Comparison of ENCODE assay signal across 14 cellular contexts in genomic region chr1:185973645-185974044, GRCh38.
DNase-seq lines count a peak whose midpoint lies in the region; TF ChIP-seq lines count a peak whose summit lies in the region.
"Had no signal": no experiment of that assay in that cellular context is flagged by ENCODE, and none has a peak within 500 bp of the region (broad histone marks: within the 10 kb centered on the region; RNA-seq: fewer than 3 reads in every experiment).

No MANE protein-coding gene starts in this region.

- H3K36me3 ChIP-seq in KMS-11 (ENCODE audit: insufficient read depth), result no peaks in the 10 kb centered on the region
- H3K36me3 ChIP-seq: BLaER1 had no signal

- H3K4me1 ChIP-seq in KMS-11 (ENCODE audit: low read depth, poor library complexity, severe bottlenecking), result peaks cover 42% of the 10 kb centered on the region
- H3K4me1 ChIP-seq: body of pancreas had no signal

- no peak overlapping the region for H3K27ac Mint-ChIP-seq in nephron progenitor cell
- no peak overlapping the region for H3K27ac Mint-ChIP-seq in activated T-helper 2 cell treated with anti-CD3 and anti-CD28 coated beads, Interferon-gamma antibody, Interleukin-2, Interleukin-4, amounts not matched to agents 10 μg/mL and 5 μg/mL and 100 μg/mL, durations not matched to agents 14 hours and 24 hours and 36 hours
- H3K27ac Mint-ChIP-seq: naive B cell, type B pancreatic cell had no signal

- H3K4me2 ChIP-seq in KMS-11, result peak overlapping the region; percentile 43
- H3K4me2 ChIP-seq: BLaER1 had no signal

- no peak for TF ChIP-seq CTCF in AG09309 (IDR thresholded peaks at IDR 0.05; ENCODE audit: control insufficient read depth, insufficient read depth, low read depth, low read length, missing control alignments)
- no peak for TF ChIP-seq CTCF in KMS-11 (conservative IDR thresholded peaks at IDR 0.05; ENCODE audit: low read depth, low read length)
- no peak for TF ChIP-seq CTCF in astrocyte of the spinal cord (IDR thresholded peaks at IDR 0.05; ENCODE audit: low read depth, low read length)
- no peak for TF ChIP-seq CTCF in nephron progenitor cell (IDR thresholded peaks at IDR 0.05)

- no peak overlapping the region for H2AFZ ChIP-seq in KMS-11 (ENCODE audit: low read depth)

- H3K27me3 Mint-ChIP-seq in nephron progenitor cell (ENCODE audit: low read depth, poor library complexity), result no peaks in the 10 kb centered on the region
- peaks cover 5% of the 10 kb centered on the region for H3K27me3 Mint-ChIP-seq in activated T-helper 2 cell treated with anti-CD3 and anti-CD28 coated beads, Interferon-gamma antibody, Interleukin-2, Interleukin-4, amounts not matched to agents 10 μg/mL and 5 μg/mL and 100 μg/mL, durations not matched to agents 14 hours and 24 hours and 36 hours (ENCODE audit: low read depth)
- H3K27me3 Mint-ChIP-seq: type B pancreatic cell had no signal

- in situ Hi-C loops in astrocyte of the spinal cord (cut with HindIII; ENCODE audit: low sequenced_read_pairs), result no loop called here

- H3K36me3 Mint-ChIP-seq in nephron progenitor cell (ENCODE audit: low read depth), result peaks cover 49% of the 10 kb centered on the region
- H3K36me3 Mint-ChIP-seq in activated T-helper 2 cell treated with anti-CD3 and anti-CD28 coated beads, Interferon-gamma antibody, Interleukin-2, Interleukin-4, amounts not matched to agents 10 μg/mL and 5 μg/mL and 100 μg/mL, durations not matched to agents 14 hours and 24 hours and 36 hours (ENCODE audit: low read depth), result no peaks in the 10 kb centered on the region
- H3K36me3 Mint-ChIP-seq: naive B cell, type B pancreatic cell had no signal

- peak; percentile 92 for DNase-seq in AG09309 (ENCODE audit: low read depth)
- peak; percentile 98 for DNase-seq in astrocyte of the spinal cord (ENCODE audit: low read depth, low spot score)
- peak; percentile 93 for DNase-seq in kidney glomerular epithelial cell (lab: John Stamatoyannopoulos, UW)
- no peak for DNase-seq in nephron progenitor cell
- no peak for DNase-seq in anterior cingulate cortex (lab: John Stamatoyannopoulos, UW)
- no peak for DNase-seq in SKM-1 (lab: John Stamatoyannopoulos, UW; ENCODE audit: unreplicated experiment)
- DNase-seq in activated T-helper 2 cell treated with anti-CD3 and anti-CD28 coated beads, Interferon-gamma antibody, Interleukin-2, Interleukin-4, amounts not matched to agents 10 μg/mL and 5 μg/mL and 100 μg/mL, durations not matched to agents 14 hours and 24 hours and 36 hours (ENCODE audit: low spot score), result no peak
- DNase-seq: body of pancreas, erythroblast, naive B cell had no signal

- no peaks in the 10 kb centered on the region for H3K9me3 Mint-ChIP-seq in nephron progenitor cell
- no peaks in the 10 kb centered on the region for H3K9me3 Mint-ChIP-seq in activated T-helper 2 cell treated with anti-CD3 and anti-CD28 coated beads, Interferon-gamma antibody, Interleukin-2, Interleukin-4, amounts not matched to agents 10 μg/mL and 5 μg/mL and 100 μg/mL, durations not matched to agents 14 hours and 24 hours and 36 hours
- H3K9me3 Mint-ChIP-seq: naive B cell, type B pancreatic cell had no signal

- H4K20me1 ChIP-seq in KMS-11 (ENCODE audit: insufficient read depth), result no peaks in the 10 kb centered on the region
- H4K20me1 ChIP-seq: BLaER1 had no signal

- no peak overlapping the region for H3K27ac ChIP-seq in KMS-11
- H3K27ac ChIP-seq: BLaER1, body of pancreas had no signal

- intact Hi-C loops in activated T-helper 2 cell treated with anti-CD3 and anti-CD28 coated beads, Interferon-gamma antibody, Interleukin-2, Interleukin-4, amounts not matched to agents 10 μg/mL and 5 μg/mL and 100 μg/mL, durations not matched to agents 14 hours and 24 hours and 36 hours (cut with micrococcal nuclease), result no loop called here

- no peaks in the 10 kb centered on the region for H3K27me3 ChIP-seq in KMS-11 (ENCODE audit: insufficient read depth, low read depth)
- H3K27me3 ChIP-seq: BLaER1, body of pancreas had no signal

- H3K4me1 Mint-ChIP-seq in nephron progenitor cell, result no peaks in the 10 kb centered on the region
- no peaks in the 10 kb centered on the region for H3K4me1 Mint-ChIP-seq in activated T-helper 2 cell treated with anti-CD3 and anti-CD28 coated beads, Interferon-gamma antibody, Interleukin-2, Interleukin-4, amounts not matched to agents 10 μg/mL and 5 μg/mL and 100 μg/mL, durations not matched to agents 14 hours and 24 hours and 36 hours (ENCODE audit: low read depth)
- H3K4me1 Mint-ChIP-seq: naive B cell had no signal

- H3K79me2 ChIP-seq in KMS-11 (ENCODE audit: insufficient read depth, low read depth), result no peaks in the 10 kb centered on the region

- no peak overlapping the region for H3K4me3 Mint-ChIP-seq in nephron progenitor cell
- no peak overlapping the region for H3K4me3 Mint-ChIP-seq in activated T-helper 2 cell treated with anti-CD3 and anti-CD28 coated beads, Interferon-gamma antibody, Interleukin-2, Interleukin-4, amounts not matched to agents 10 μg/mL and 5 μg/mL and 100 μg/mL, durations not matched to agents 14 hours and 24 hours and 36 hours (ENCODE audit: low read depth)
- H3K4me3 Mint-ChIP-seq: naive B cell, type B pancreatic cell had no signal

- H3K4me3 ChIP-seq in AG09309 (ENCODE audit: control insufficient read depth, low read depth, low read length) (no peak overlapping the region), KMS-11 (IDR thresholded peaks at IDR 0.05; ENCODE audit: insufficient read depth, low read depth, low read length) (no peak overlapping the region), astrocyte of the spinal cord (ENCODE audit: low read depth, low read length) (no peak overlapping the region)
- H3K4me3 ChIP-seq: BLaER1, body of pancreas, skin epidermis had no signal

- H3K9ac ChIP-seq in KMS-11, result no peak overlapping the region
- H3K9ac ChIP-seq: BLaER1 had no signal

Comparison
In these comparisons a context has a peak if more than half of its experiments do, and no peak if none do; other contexts are left out.
1. DNase-seq: peak in AG09309 (single experiment), astrocyte of the spinal cord (single experiment) and kidney glomerular epithelial cell (single experiment); none in nephron progenitor cell (single experiment), anterior cingulate cortex (0 of 58), SKM-1 (single experiment) and activated T-helper 2 cell treated with anti-CD3 and anti-CD28 coated beads, Interferon-gamma antibody, Interleukin-2, Interleukin-4, amounts not matched to agents 10 μg/mL and 5 μg/mL and 100 μg/mL, durations not matched to agents 14 hours and 24 hours and 36 hours (single experiment).